Comparison of ENCODE assay signal across 1 cellular context in genomic region chr10:95693668-95694534, GRCh38.
A peak's percentile ranks its signal among the peaks of the same experiment; 100 is the strongest.
TF ChIP-seq lines count a peak whose summit lies in the region.

Gene TCTN3 (minus strand): TSS chr10:95693927. CDS start chr10:95693899, 28 bp downstream.

TF ChIP-seq in HepG2, 621 proteins besides CTCF, POLR2A, EP300 and RAD21 (continued from another document and continues in another):
- TF ChIP-seq ZBTB33 (CRISPR knock-in tag; IDR thresholded peaks at IDR 0.05) (peak; percentile 66; the same call in 1 of the 2 replicates), ZBTB10 (CRISPR knock-in tag; IDR thresholded peaks at IDR 0.05; ENCODE audit: borderline replicate concordance) (peak; percentile 60; the same call in 1 of the 2 replicates), STAG1 (CRISPR knock-in tag; IDR thresholded peaks at IDR 0.05) (peak; percentile 99), E2F2 (CRISPR knock-in tag; IDR thresholded peaks at IDR 0.05; ENCODE audit: borderline replicate concordance) (no peak), PHF20 (CRISPR knock-in tag; IDR thresholded peaks at IDR 0.05) (peak; percentile 75), CBX1 (IDR thresholded peaks at IDR 0.05; ENCODE audit: low read depth) (no peak), ZNF280B (CRISPR knock-in tag; IDR thresholded peaks at IDR 0.05; ENCODE audit: borderline replicate concordance) (peak; percentile 84), KAT8 (CRISPR knock-in tag; IDR thresholded peaks at IDR 0.05) (peak; percentile 83), SRY (CRISPR knock-in tag; IDR thresholded peaks at IDR 0.05) (no peak), DBP (CRISPR knock-in tag; IDR thresholded peaks at IDR 0.05; ENCODE audit: not compliant biosample characterization) (no peak), ZHX2 (IDR thresholded peaks at IDR 0.05; ENCODE audit: low read depth) (peak; percentile 47; the same call in 1 of the 2 replicates), ZHX2 (CRISPR knock-in tag; IDR thresholded peaks at IDR 0.05; ENCODE audit: borderline replicate concordance) (no peak), SNAPC2 (CRISPR knock-in tag; IDR thresholded peaks at IDR 0.05) (no peak; the same call in 1 of the 2 replicates), HOMEZ (CRISPR knock-in tag; IDR thresholded peaks at IDR 0.05; ENCODE audit: low read depth) (peak; percentile 75), GFI1 (CRISPR knock-in tag; IDR thresholded peaks at IDR 0.05; ENCODE audit: borderline replicate concordance) (peak; percentile 77; the same call in 1 of the 2 replicates), ZKSCAN8 (CRISPR knock-in tag; IDR thresholded peaks at IDR 0.05; ENCODE audit: borderline replicate concordance) (peak; percentile 36; the same call in 1 of the 2 replicates), AGO1 (IDR thresholded peaks at IDR 0.05; ENCODE audit: low read depth, low read length, poor library complexity, severe bottlenecking) (no peak), NRL (CRISPR knock-in tag; IDR thresholded peaks at IDR 0.05; ENCODE audit: borderline replicate concordance) (peak; percentile 94), ZNF451 (CRISPR knock-in tag; IDR thresholded peaks at IDR 0.05) (no peak; the same call in 1 of the 2 replicates), ZNF230 (CRISPR knock-in tag; IDR thresholded peaks at IDR 0.05) (no peak), ZNF768 (CRISPR knock-in tag; IDR thresholded peaks at IDR 0.05) (no peak; the same call in 1 of the 2 replicates), FOXP4 (CRISPR knock-in tag; IDR thresholded peaks at IDR 0.05) (no peak), NR2F2 (IDR thresholded peaks at IDR 0.05; ENCODE audit: borderline replicate concordance, low read depth) (no peak; the same call in 1 of the 2 replicates), ZNF747 (CRISPR knock-in tag; IDR thresholded peaks at IDR 0.05; ENCODE audit: borderline replicate concordance) (no peak), DDIT3 (CRISPR knock-in tag; IDR thresholded peaks at IDR 0.05) (no peak), TERF1 (CRISPR knock-in tag; IDR thresholded peaks at IDR 0.05) (no peak), CHCHD3 (CRISPR knock-in tag; IDR thresholded peaks at IDR 0.05) (no peak), SYNCRIP (IDR thresholded peaks at IDR 0.05; ENCODE audit: insufficient read depth, low read depth, low read length) (no peak), JDP2 (CRISPR knock-in tag; IDR thresholded peaks at IDR 0.05; ENCODE audit: borderline replicate concordance) (no peak), ZNF615 (CRISPR knock-in tag; IDR thresholded peaks at IDR 0.05; ENCODE audit: borderline replicate concordance) (no peak), GPBP1L1 (CRISPR knock-in tag; IDR thresholded peaks at IDR 0.05) (no peak), ETS1 (CRISPR knock-in tag; IDR thresholded peaks at IDR 0.05) (no peak), AHR (CRISPR knock-in tag; IDR thresholded peaks at IDR 0.05) (0 out of 2 replicates have a peak, but pooled peaks have one; percentile 30)
